Comparison of ENCODE assay signal across 3 cellular contexts in the genomic region with DNA sequence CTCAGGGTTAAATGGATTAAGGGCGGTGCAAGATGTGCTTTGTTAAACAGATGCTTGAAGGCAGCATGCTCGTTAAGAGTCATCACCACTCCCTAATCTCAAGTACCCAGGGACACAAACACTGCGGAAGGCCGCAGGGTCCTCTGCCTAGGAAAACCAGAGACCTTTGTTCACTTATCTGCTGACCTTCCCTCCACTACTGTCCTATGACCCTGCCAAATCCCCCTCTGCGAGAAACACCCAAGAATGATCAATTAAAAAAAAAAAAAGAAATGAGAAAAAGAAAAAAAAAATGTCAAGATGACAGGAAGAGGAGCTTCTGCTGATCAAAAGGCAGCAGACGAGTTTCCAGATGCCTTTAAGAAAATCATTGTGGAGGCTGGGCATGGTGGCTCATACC. TPM values are rescaled to one million over a fixed set of nuclear protein-coding genes. Genes with fewer than 3 reads are reported as not detected.
"Had no signal": no experiment of that assay in that cellular context is flagged by ENCODE, and none has a peak within 500 bp of the region (broad histone marks: within the 10 kb centered on the region; RNA-seq: fewer than 3 reads in every experiment).

No MANE protein-coding gene starts in this region.

RNA-seq across cellular contexts. Expression of gene ADAMTS14, which starts 40.6 kb away (rescaled TPM):
- total RNA-seq: subcutaneous adipose tissue, thyroid gland, vagina had no signal
